ENCODE assay signal across 8 cellular contexts in the genomic region with DNA sequence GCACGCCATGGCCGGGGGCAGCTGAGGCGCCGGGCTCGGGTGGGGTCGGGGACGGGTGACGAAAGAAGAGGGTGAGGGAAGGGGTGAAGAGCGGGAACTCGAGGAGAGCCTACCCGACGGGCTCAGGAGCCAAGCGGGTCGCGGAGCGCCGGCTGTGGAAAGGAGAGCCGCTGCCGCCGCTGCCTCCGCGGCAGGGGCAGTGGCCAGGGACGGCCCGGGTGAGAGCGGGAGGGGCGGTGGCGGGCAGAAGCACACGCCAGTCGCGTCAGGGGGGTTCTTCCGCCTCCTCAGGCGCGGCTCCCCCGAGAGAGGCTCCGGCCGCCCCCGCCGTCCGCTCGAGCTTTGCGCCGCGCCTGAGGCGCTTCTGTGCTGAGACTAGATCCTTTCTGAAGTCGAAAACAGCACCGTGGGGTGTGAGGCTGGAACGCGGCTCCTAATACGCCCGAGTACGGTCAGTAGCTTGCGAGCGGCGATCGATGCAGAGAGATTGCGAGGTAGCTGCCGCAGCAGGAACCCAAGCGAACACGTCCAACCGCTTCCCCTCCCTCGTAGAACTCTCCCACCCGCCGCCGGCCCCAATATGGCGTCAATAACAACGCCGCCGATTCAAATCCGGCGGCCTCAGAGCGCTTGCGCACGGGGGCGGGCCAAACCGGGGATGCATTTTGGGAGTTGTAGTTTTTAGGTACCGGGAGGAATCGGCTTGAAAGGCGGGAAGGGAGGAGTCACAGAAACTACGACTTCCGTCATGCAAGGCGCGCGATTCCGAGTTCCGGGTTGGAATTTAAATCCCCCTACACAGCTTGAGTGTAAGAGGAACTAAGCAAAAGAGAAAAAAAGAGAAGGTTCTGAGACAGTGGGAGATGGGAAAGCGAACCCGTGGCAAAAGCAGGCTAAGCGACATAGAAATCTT. TPM values are rescaled to one million over a fixed set of nuclear protein-coding genes. Genes with fewer than 3 reads are reported as not detected.
DNase-seq lines count a peak whose midpoint lies in the region; ATAC-seq, FAIRE-seq and TF ChIP-seq lines count a peak whose summit lies in the region.

Gene AKIRIN2, minus strand, starts transcription at position 558 of the 913 bp plus-strand sequence. Its CDS starts 549 bp downstream, at position 9.

- H3K27me3 ChIP-seq in ascending aorta = no peaks in the 10 kb centered on the region
- H3K27me3 ChIP-seq in right atrium auricular region = no peaks in the 10 kb centered on the region
- no peaks in the 10 kb centered on the region for H3K27me3 ChIP-seq in psoas muscle (ENCODE audit: insufficient read depth in 3 of 3, low read length in 2 of 3)

- peaks cover 18% of the 10 kb centered on the region for H3K36me3 Mint-ChIP-seq in T-helper 2 cell treated with Interferon-gamma antibody and Interleukin-4, amounts not matched to agents 5 μg/mL and 100 μg/mL, for 36 hours (ENCODE audit: low read depth)

- H3K36me3 ChIP-seq in ascending aorta = no peaks in the 10 kb centered on the region
- no peaks in the 10 kb centered on the region for H3K36me3 ChIP-seq in right atrium auricular region
- no peaks in the 10 kb centered on the region for H3K36me3 ChIP-seq in psoas muscle (ENCODE audit: insufficient read depth in 1 of 2, low read depth in 1 of 2)

- H3K9me3 ChIP-seq in ascending aorta (no peaks in the 10 kb centered on the region), right atrium auricular region (no peaks in the 10 kb centered on the region), psoas muscle (no peaks in the 10 kb centered on the region)

- H3K27ac ChIP-seq in ascending aorta (peak within 1 kb of the TSS; percentile 96 to 99), right atrium auricular region (peak within 1 kb of the TSS; percentile 99), psoas muscle (peak within 1 kb of the TSS; percentile 99)

- no peak for FAIRE-seq in urothelium cell line (lab: Jason Lieb, UNC)

- WGBS in psoas muscle, 3 donors = 1% methylated on average over 57 to 88 of the region's 88 CpGs

- H3K27me3 Mint-ChIP-seq in T-helper 2 cell treated with Interferon-gamma antibody and Interleukin-4, amounts not matched to agents 5 μg/mL and 100 μg/mL, for 36 hours (ENCODE audit: low read depth) = no peaks in the 10 kb centered on the region

- intact Hi-C loops in ascending aorta (cut with DNase I) = loop anchor here (2.0 to 5.0 kb wide), 8 partner anchors 21 to 1379 kb away; partner anchors contain the start of genes PNRC1, RARS2 and SLC35A1
- intact Hi-C loops in psoas muscle (cut with DNase I) = loop anchor here in 1 of 2 donors (2.0 kb wide), 1 partner anchor 29 kb away; no protein-coding TSS in a partner anchor

- ATAC-seq in GM18502 (IDR thresholded peaks at IDR 0.05; ENCODE audit: poor library complexity, unreplicated experiment) (peak; percentile 64), HG02970 (IDR thresholded peaks at IDR 0.05; ENCODE audit: low FRiP score, unreplicated experiment) (peak; percentile 69), psoas muscle (peak; percentile 85 to 88 (median 88))

- H3K4me1 Mint-ChIP-seq in T-helper 2 cell treated with Interferon-gamma antibody and Interleukin-4, amounts not matched to agents 5 μg/mL and 100 μg/mL, for 36 hours (ENCODE audit: low read depth) = peaks cover 37% of the 10 kb centered on the region

- DNase-seq in NCI-H1930 (lab: John Stamatoyannopoulos, UW) (peak; percentile 89 to 94), ascending aorta (ENCODE audit: low spot score in 2 of 2) (peak; percentile 92 to 98), right atrium auricular region (ENCODE audit: low spot score) (peak; percentile 99), psoas muscle (peak; percentile 95 to 97), urothelium cell line (ENCODE audit: low spot score) (peak; percentile 84)
- DNase-seq in T-helper 2 cell treated with Interferon-gamma antibody and Interleukin-4, amounts not matched to agents 5 μg/mL and 100 μg/mL, for 36 hours (ENCODE audit: low spot score) = peak; percentile 97

- peak within 1 kb of the TSS; percentile 89 for H3K27ac Mint-ChIP-seq in T-helper 2 cell treated with Interferon-gamma antibody and Interleukin-4, amounts not matched to agents 5 μg/mL and 100 μg/mL, for 36 hours

- H3K4me1 ChIP-seq in ascending aorta = peaks cover 0 to 7% of the 10 kb centered on the region in 2 donors
- H3K4me1 ChIP-seq in right atrium auricular region = peaks cover 0 to 29% of the 10 kb centered on the region in 2 donors
- H3K4me1 ChIP-seq in psoas muscle = peaks cover 9% of the 10 kb centered on the region

- peak within 1 kb of the TSS; percentile 92 to 97 for H3K4me3 ChIP-seq in ascending aorta
- H3K4me3 ChIP-seq in right atrium auricular region = peak within 1 kb of the TSS; percentile 96 to 98
- peak within 1 kb of the TSS; percentile 93 for H3K4me3 ChIP-seq in psoas muscle

- no peaks in the 10 kb centered on the region for H3K9me3 Mint-ChIP-seq in T-helper 2 cell treated with Interferon-gamma antibody and Interleukin-4, amounts not matched to agents 5 μg/mL and 100 μg/mL, for 36 hours

- TF ChIP-seq CTCF in ascending aorta (IDR thresholded peaks at IDR 0.05) = no peak
- TF ChIP-seq CTCF in right atrium auricular region (IDR thresholded peaks at IDR 0.05) = no peak
- TF ChIP-seq CTCF in psoas muscle (IDR thresholded peaks at IDR 0.05) = no peak

- peak within 1 kb of the TSS; percentile 92 for H3K4me3 Mint-ChIP-seq in T-helper 2 cell treated with Interferon-gamma antibody and Interleukin-4, amounts not matched to agents 5 μg/mL and 100 μg/mL, for 36 hours

RNA-seq across cellular contexts. Expression of gene AKIRIN2, which starts in this region (rescaled TPM):
- total RNA-seq in ascending aorta (39.1 TPM), right atrium auricular region (10 to 100 TPM; 27.2 to 29.4 TPM), psoas muscle (100 to 1,000 TPM in 3 of 4 donors, 10 to 100 TPM in 1; 71.9 to 188 (median 141) TPM)
- 100 to 1,000 TPM in 1 of 3 donors, 10 to 100 TPM in 2; 65.0 to 127 (median 87.6) TPM for polyA plus RNA-seq in psoas muscle

Comparison
In these comparisons a context has a peak if more than half of its experiments do, and no peak if none do; other contexts are left out.
1. Peak in every context shown above with its lines: DNase-seq, ATAC-seq, H3K4me3 ChIP-seq and H3K27ac ChIP-seq.